In genomic region chr2:236289766-236290462, GRCh38 we compare ENCODE assay signal across 20 cellular contexts. TPM values are rescaled to one million over a fixed set of nuclear protein-coding genes. Genes with fewer than 3 reads are reported as not detected.
A peak's percentile ranks its signal among the peaks of the same experiment; 100 is the strongest.
DNase-seq lines count a peak whose midpoint lies in the region; FAIRE-seq and TF ChIP-seq lines count a peak whose summit lies in the region.
"Had no signal": no experiment of that assay in that cellular context is flagged by ENCODE, and none has a peak within 500 bp of the region (broad histone marks: within the 10 kb centered on the region; RNA-seq: fewer than 3 reads in every experiment).

No MANE protein-coding gene starts in this region.

- H3K27ac ChIP-seq in esophagus muscularis mucosa (replicated peaks in 1 of 4) (no peak overlapping the region), OCI-LY7 (ENCODE audit: low read depth, low read length, poor library complexity, severe bottlenecking) (no peak overlapping the region)
- H3K27ac ChIP-seq: 22Rv1, A549, C4-2B had no signal

- no peaks in the 10 kb centered on the region for H3K9me2 ChIP-seq in OCI-LY7 (ENCODE audit: insufficient read depth, low read length)

- H4K20me1 ChIP-seq in OCI-LY7 (ENCODE audit: insufficient read depth, low read length): no peaks in the 10 kb centered on the region

- no peaks in the 10 kb centered on the region for H3K79me2 ChIP-seq in OCI-LY7 (ENCODE audit: insufficient read depth, low read depth, low read length)

- intact Hi-C loops in esophagus muscularis mucosa (cut with DNase I): no loop called here
- intact Hi-C loops in OCI-LY7 (cut with micrococcal nuclease; ENCODE audit: unreplicated experiment): no loop called here

- no peak overlapping the region for H3K27ac Mint-ChIP-seq in osteocyte (ENCODE audit: unreplicated experiment)
- H3K27ac Mint-ChIP-seq: CD4-positive, alpha-beta T cell; H9 had no signal

- TF ChIP-seq EP300 in esophagus muscularis mucosa (IDR thresholded peaks at IDR 0.05): no peak

- WGBS in esophagus muscularis mucosa: 73% methylated on average over 8 of the region's 9 CpGs

- no TSS peak for BruUV-seq in OCI-LY7 (replicated peaks; lab: Mats Ljungman, UMichigan)

- TF ChIP-seq POLR2A in esophagus muscularis mucosa (IDR thresholded peaks at IDR 0.05; ENCODE audit: low read depth): no peak

- H3K4me1 Mint-ChIP-seq in osteocyte (ENCODE audit: unreplicated experiment): peaks cover 5% of the 10 kb centered on the region
- H3K4me1 Mint-ChIP-seq: H9 had no signal

- no peak overlapping the region for H3K4me3 Mint-ChIP-seq in osteocyte (ENCODE audit: unreplicated experiment)
- H3K4me3 Mint-ChIP-seq: CD4-positive, alpha-beta T cell; H9 had no signal

- peaks cover 0 to 10% (median 3%) of the 10 kb centered on the region in 4 donors for H3K4me1 ChIP-seq in esophagus muscularis mucosa
- no peaks in the 10 kb centered on the region for H3K4me1 ChIP-seq in OCI-LY7 (ENCODE audit: insufficient read depth, low read length, poor library complexity, severe bottlenecking)
- H3K4me1 ChIP-seq: Caco-2 had no signal

- H3K9me3 Mint-ChIP-seq in osteocyte (ENCODE audit: unreplicated experiment): peaks cover 8% of the 10 kb centered on the region
- H3K9me3 Mint-ChIP-seq: CD4-positive, alpha-beta T cell; H9 had no signal

- no peaks in the 10 kb centered on the region for H3K27me3 Mint-ChIP-seq in osteocyte (ENCODE audit: unreplicated experiment)

- peaks cover 0 to under 1% (median 0%) of the 10 kb centered on the region in 4 donors for H3K9me3 ChIP-seq in esophagus muscularis mucosa
- H3K9me3 ChIP-seq in OCI-LY7 (ENCODE audit: low read length): no peaks in the 10 kb centered on the region
- H3K9me3 ChIP-seq: A549, Caco-2 had no signal

- H3K4me3 ChIP-seq in esophagus muscularis mucosa (no peak overlapping the region), OCI-LY7 (ENCODE audit: low read depth, low read length, poor library complexity, severe bottlenecking) (no peak overlapping the region)
- H3K4me3 ChIP-seq: A549, GM12878 had no signal

- no peak overlapping the region for H2AFZ ChIP-seq in OCI-LY7 (ENCODE audit: low read length)

- H3K4me2 ChIP-seq in OCI-LY7 (ENCODE audit: low read length): no peak overlapping the region
- H3K4me2 ChIP-seq: A549 had no signal

- POLR2A ChIA-PET in OCI-LY7 (lab: Charles Lee): no interaction called here

- TF ChIP-seq CTCF in esophagus muscularis mucosa (IDR thresholded peaks at IDR 0.05) (no peak), osteocyte (IDR thresholded peaks at IDR 0.05) (no peak), OCI-LY7 (conservative IDR thresholded peaks at IDR 0.05; ENCODE audit: low read length) (no peak)

- no peaks in the 10 kb centered on the region for H3K36me3 ChIP-seq in esophagus muscularis mucosa
- no peaks in the 10 kb centered on the region for H3K36me3 ChIP-seq in OCI-LY7 (ENCODE audit: insufficient read depth, low read length)

- H3K36me3 Mint-ChIP-seq in osteocyte (ENCODE audit: unreplicated experiment): peaks cover 4% of the 10 kb centered on the region

- no peak for FAIRE-seq in frontal cortex (lab: Jason Lieb, UNC)
- FAIRE-seq: A549, D721Med, GM12878, H1, HTR-8/SVneo had no signal

- H3K27me3 ChIP-seq in esophagus muscularis mucosa: no peaks in the 10 kb centered on the region

- CTCF ChIA-PET in OCI-LY7 (lab: Charles Lee; ENCODE audit: unreplicated experiment): no interaction called here

- DNase-seq in DMS79 treated with DMSO at 0.1 percent for 48 hours (lab: John Stamatoyannopoulos, UW) (peak; percentile 4), DMS79 (lab: John Stamatoyannopoulos, UW) (no peak), esophagus muscularis mucosa (ENCODE audit: extremely low spot score) (peak; percentile 72), osteocyte (ENCODE audit: extremely low spot score, unreplicated experiment) (peak; percentile 63), NCI-H1092 treated with DMSO at 0.1 percent for 48 hours (lab: John Stamatoyannopoulos, UW) (no peak), OCI-LY7 (ENCODE audit: low spot score) (no peak), frontal cortex (ENCODE audit: low spot score in 2 of 2) (no peak)
- DNase-seq: AML-193; Caco-2; CD4-positive, alpha-beta T cell; H9; IMR-90 had no signal

RNA-seq across cellular contexts. Expression of gene ASB18, which starts 25.7 kb away (rescaled TPM):
- total RNA-seq in esophagus muscularis mucosa: not detected
- total RNA-seq in osteocyte: not detected in 2 replicates
- not detected in 2 replicates for total RNA-seq in OCI-LY7 (2014; rRNA removed; shearing (Covaris generic))
- not detected in 2 replicates for total RNA-seq in OCI-LY7 (2022)
- total RNA-seq in frontal cortex: 0.82 TPM
- total RNA-seq: Caco-2; CD4-positive, alpha-beta T cell; G401; GM12878; H1; H9; IMR-90 had no signal

Comparison
In these comparisons a context has a peak if more than half of its experiments do, and no peak if none do; other contexts are left out.
1. DNase-seq: peak in DMS79 treated with DMSO at 0.1 percent for 48 hours (single experiment), esophagus muscularis mucosa (single experiment) and osteocyte (single experiment); none in DMS79 (single experiment), NCI-H1092 treated with DMSO at 0.1 percent for 48 hours (single experiment), OCI-LY7 (single experiment) and frontal cortex (0 of 2).